ENCODE assay signal across 1 cellular context in the genomic region with DNA sequence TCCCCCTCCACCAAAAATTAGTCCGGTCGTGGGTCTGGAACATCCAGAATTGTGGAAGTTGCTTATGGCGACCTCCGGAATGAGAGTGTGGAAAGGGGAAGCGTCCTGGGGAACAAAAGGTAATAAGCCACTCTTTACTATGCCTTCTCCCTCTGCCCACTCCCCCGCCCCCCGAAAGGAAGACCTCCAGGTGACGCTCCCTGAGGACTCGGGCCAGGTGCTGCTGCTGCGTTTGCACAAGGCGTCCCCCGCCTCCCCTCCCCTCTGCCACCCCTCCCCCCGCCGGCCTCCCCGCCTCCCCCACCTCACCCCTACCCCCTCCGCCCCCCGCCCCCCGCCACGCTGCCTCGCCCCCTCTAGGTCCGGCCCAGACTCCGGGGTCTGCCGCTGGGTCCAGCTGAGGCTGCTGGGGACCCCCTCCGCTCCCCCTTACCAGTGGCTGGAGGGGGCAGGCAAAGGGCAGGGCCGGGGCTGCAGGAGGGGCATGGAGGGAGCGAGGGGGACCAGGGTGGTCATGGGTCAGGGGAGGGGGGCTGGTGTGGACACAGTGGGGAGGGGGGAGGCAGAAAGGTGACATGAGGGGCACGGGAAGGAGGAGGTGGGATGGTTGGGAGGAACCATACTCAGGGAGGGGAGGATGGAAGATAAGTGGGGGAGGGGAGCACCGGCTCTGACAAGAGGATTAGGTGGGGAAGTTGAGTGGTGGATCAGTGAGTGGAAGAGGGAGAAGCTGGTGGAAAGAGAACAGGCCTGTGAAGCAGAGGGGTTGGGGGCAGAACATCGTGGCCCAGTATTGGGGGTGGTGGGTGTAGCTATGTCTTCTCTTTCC.
TF ChIP-seq lines count a peak whose summit lies in the region.

No MANE protein-coding gene starts in this region.

TF ChIP-seq in GM23338, 12 proteins besides CTCF, POLR2A, EP300 and RAD21 (continued from another document):
- TF ChIP-seq ZNF462 (CRISPR knock-in tag; IDR thresholded peaks at IDR 0.05) (no peak), POLR2AphosphoS5 (IDR thresholded peaks at IDR 0.05; ENCODE audit: low read depth) (no peak), JUNB (IDR thresholded peaks at IDR 0.05; ENCODE audit: unreplicated experiment) (no peak)
